9 cellular contexts compared by ENCODE assay signal in the genomic region with DNA sequence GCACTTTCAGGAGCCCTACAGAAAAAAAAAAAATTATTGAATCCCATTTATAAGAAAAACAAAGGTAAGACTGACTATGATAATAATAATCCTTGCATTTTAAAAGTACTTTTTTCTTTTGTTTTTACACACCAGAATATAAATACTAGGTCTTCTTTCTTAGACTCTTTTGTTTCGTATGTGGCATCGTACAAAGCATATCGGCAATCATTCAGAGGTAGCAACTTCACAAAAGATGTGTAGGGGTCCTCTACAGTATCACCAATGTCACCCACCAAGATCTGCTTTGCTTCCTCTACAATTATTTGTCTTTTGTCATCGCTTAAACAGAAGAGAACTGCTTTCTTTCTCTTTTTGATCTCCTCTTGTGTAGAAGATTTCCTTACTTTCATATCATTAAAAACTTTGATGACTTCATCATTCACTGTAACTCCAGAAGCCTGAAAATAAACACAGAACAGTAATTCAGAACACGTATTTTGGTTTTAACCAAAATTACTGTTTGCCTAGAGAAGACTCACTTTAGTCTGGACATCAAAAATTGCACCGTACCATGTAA.
DNase-seq lines count a peak whose midpoint lies in the region; ATAC-seq, FAIRE-seq and TF ChIP-seq lines count a peak whose summit lies in the region.
"Had no signal": no experiment of that assay in that cellular context is flagged by ENCODE, and none has a peak within 500 bp of the region (broad histone marks: within the 10 kb centered on the region; RNA-seq: fewer than 3 reads in every experiment).

No MANE protein-coding gene starts in this region.

- no peaks in the 10 kb centered on the region for H3K27me3 Mint-ChIP-seq in stimulated activated naive CD8-positive, alpha-beta T cell treated with anti-CD3 and anti-CD28 coated beads, Interleukin-15, Interleukin-2, amounts not matched to agents 100 ng/mL and 50 ng/mL, for 24 hours

- H3K4me1 ChIP-seq in mucosa of stomach (ENCODE audit: control insufficient read depth, insufficient read depth, low read length), result peaks cover 7% of the 10 kb centered on the region

- no peaks in the 10 kb centered on the region for H3K27me3 ChIP-seq in mucosa of stomach (ENCODE audit: control insufficient read depth, insufficient read depth, low read length)

- peaks cover 24% of the 10 kb centered on the region for H3K4me1 Mint-ChIP-seq in stimulated activated naive CD8-positive, alpha-beta T cell treated with anti-CD3 and anti-CD28 coated beads, Interleukin-15, Interleukin-2, amounts not matched to agents 100 ng/mL and 50 ng/mL, for 24 hours (ENCODE audit: low read depth)

- TF ChIP-seq CTCF in cardiac fibroblast (IDR thresholded peaks at IDR 0.05; ENCODE audit: low read depth, low read length), result no peak

- H3K27ac Mint-ChIP-seq in stimulated activated naive CD8-positive, alpha-beta T cell treated with anti-CD3 and anti-CD28 coated beads, Interleukin-15, Interleukin-2, amounts not matched to agents 100 ng/mL and 50 ng/mL, for 24 hours, result peak overlapping the region; percentile 94

- H3K4me3 ChIP-seq in cardiac fibroblast (replicated peaks in 1 of 2; ENCODE audit: low read depth in 2 of 2, low read length in 2 of 2) (peak overlapping the region; percentile 79 to 82), mucosa of stomach (ENCODE audit: low read length) (peak overlapping the region; percentile 75)

- peak overlapping the region; percentile 86 for H3K9ac ChIP-seq in mucosa of stomach (ENCODE audit: low read length)

- H3K9me3 Mint-ChIP-seq in stimulated activated naive CD8-positive, alpha-beta T cell treated with anti-CD3 and anti-CD28 coated beads, Interleukin-15, Interleukin-2, amounts not matched to agents 100 ng/mL and 50 ng/mL, for 24 hours, result no peaks in the 10 kb centered on the region

- peaks cover 6% of the 10 kb centered on the region for H3K36me3 Mint-ChIP-seq in stimulated activated naive CD8-positive, alpha-beta T cell treated with anti-CD3 and anti-CD28 coated beads, Interleukin-15, Interleukin-2, amounts not matched to agents 100 ng/mL and 50 ng/mL, for 24 hours (ENCODE audit: low read depth)

- DNase-seq in stimulated activated naive CD8-positive, alpha-beta T cell treated with anti-CD3 and anti-CD28 coated beads, Interleukin-15, Interleukin-2, amounts not matched to agents 100 U/mL and 50 U/mL, for 24 hours, result no peak
- DNase-seq in cardiac fibroblast (ENCODE audit: low read depth in 2 of 2), result no peak
- no peak for DNase-seq in superior temporal gyrus (ENCODE audit: extremely low spot score)
- DNase-seq in NCI-H69 (lab: John Stamatoyannopoulos, UW), result no peak
- no peak for DNase-seq in H54 (ENCODE audit: insufficient read length, low spot score)

- no peaks in the 10 kb centered on the region for H3K9me3 ChIP-seq in mucosa of stomach (ENCODE audit: control insufficient read depth, low read length)

- peak overlapping the region; percentile 94 for H3K4me3 Mint-ChIP-seq in stimulated activated naive CD8-positive, alpha-beta T cell treated with anti-CD3 and anti-CD28 coated beads, Interleukin-15, Interleukin-2, amounts not matched to agents 100 ng/mL and 50 ng/mL, for 24 hours

- no peaks in the 10 kb centered on the region for H3K36me3 ChIP-seq in mucosa of stomach (ENCODE audit: control insufficient read depth, insufficient read depth, low read length)

- no peak for ATAC-seq in stimulated activated naive CD8-positive, alpha-beta T cell treated with anti-CD3 and anti-CD28 coated beads, Interleukin-15, Interleukin-2, amounts not matched to agents 100 U/mL and 50 U/mL, for 24 hours
- ATAC-seq in GM21723 (IDR thresholded peaks at IDR 0.05; ENCODE audit: unreplicated experiment), result no peak

- TF ChIP-seq POLR2A in H54 (IDR thresholded peaks at IDR 0.05; ENCODE audit: low read depth, low read length), result no peak

- no peak for FAIRE-seq in H54 (lab: Jason Lieb, UNC)
- FAIRE-seq: colon had no signal
